Comparison of ENCODE assay signal across 13 cellular contexts in genomic region chr18:9849407-9849961, GRCh38. TPM values are rescaled to one million over a fixed set of nuclear protein-coding genes. Genes with fewer than 3 reads are reported as not detected.
A peak's percentile ranks its signal among the peaks of the same experiment; 100 is the strongest.
DNase-seq lines count a peak whose midpoint lies in the region; ATAC-seq and TF ChIP-seq lines count a peak whose summit lies in the region.
"Had no signal": no experiment of that assay in that cellular context is flagged by ENCODE, and none has a peak within 500 bp of the region (broad histone marks: within the 10 kb centered on the region; RNA-seq: fewer than 3 reads in every experiment).

No MANE protein-coding gene starts in this region.

- H3K9me3 ChIP-seq in A673 (ENCODE audit: low read depth, low read length, poor library complexity, severe bottlenecking) = peaks cover 9% of the 10 kb centered on the region

- no TSS peak for BruUV-seq in A673 (replicated peaks; lab: Mats Ljungman, UMichigan)

- DNase-seq in A673 (ENCODE audit: low spot score) = peak; percentile 95
- DNase-seq in LNCaP clone FGC (ENCODE audit: low read depth) = peak; percentile 67
- DNase-seq in foreskin keratinocyte = peak in 1 of 2 donors; percentile 23
- no peak for DNase-seq in immature natural killer cell
- no peak for DNase-seq in HCEC 1CT
- no peak for DNase-seq in NCI-H446 (lab: John Stamatoyannopoulos, UW)
- DNase-seq in NCI-H2196 (lab: John Stamatoyannopoulos, UW; ENCODE audit: unreplicated experiment) = no peak
- DNase-seq: activated gamma-delta T cell; NCI-H226; stimulated activated naive CD8-positive, alpha-beta T cell treated with anti-CD3 and anti-CD28 coated beads, Interleukin-15, amount 100 ng/mL, for 72 hours had no signal

- H3K36me3 Mint-ChIP-seq in nephron (ENCODE audit: low read depth) (peaks cover 4% of the 10 kb centered on the region), immature natural killer cell (no peaks in the 10 kb centered on the region)

- H3K27ac Mint-ChIP-seq in nephron = peak overlapping the region in 2 of 3 experiments; percentile 18 to 32
- H3K27ac Mint-ChIP-seq in immature natural killer cell = no peak overlapping the region
- H3K27ac Mint-ChIP-seq: stimulated activated naive CD8-positive, alpha-beta T cell treated with anti-CD3 and anti-CD28 coated beads, Interleukin-15, amount 100 ng/mL, for 72 hours; T-helper 2 cell treated with Interferon-gamma antibody and Interleukin-4, amounts not matched to agents 5 μg/mL and 100 μg/mL, for 36 hours had no signal

- no peaks in the 10 kb centered on the region for H3K36me3 ChIP-seq in A673 (ENCODE audit: insufficient read depth, low read length, poor library complexity, severe bottlenecking)

- H3K4me1 ChIP-seq in A673 (ENCODE audit: insufficient read depth, low read length, poor library complexity, severe bottlenecking) (peaks cover 29% of the 10 kb centered on the region), foreskin keratinocyte (peaks cover 35% of the 10 kb centered on the region)

- H3K27ac ChIP-seq in A673 (ENCODE audit: low read depth, low read length, poor library complexity, severe bottlenecking) = peak overlapping the region; percentile 73
- H3K27ac ChIP-seq in foreskin keratinocyte = peak overlapping the region; percentile 38

- CTCF ChIA-PET in A673 (lab: Charles Lee) = no interaction called here

- intact Hi-C loops in A673 (cut with micrococcal nuclease; ENCODE audit: unreplicated experiment) = no loop called here

- H3K4me3 Mint-ChIP-seq in nephron (no peak overlapping the region), immature natural killer cell (no peak overlapping the region)
- H3K4me3 Mint-ChIP-seq: stimulated activated naive CD8-positive, alpha-beta T cell treated with anti-CD3 and anti-CD28 coated beads, Interleukin-15, amount 100 ng/mL, for 72 hours; T-helper 2 cell treated with Interferon-gamma antibody and Interleukin-4, amounts not matched to agents 5 μg/mL and 100 μg/mL, for 36 hours had no signal

- peaks cover 33% of the 10 kb centered on the region for H3K4me1 Mint-ChIP-seq in nephron
- H3K4me1 Mint-ChIP-seq in immature natural killer cell = no peaks in the 10 kb centered on the region

- H3K27me3 Mint-ChIP-seq in nephron (ENCODE audit: low read depth) = peaks cover 3% of the 10 kb centered on the region
- H3K27me3 Mint-ChIP-seq in immature natural killer cell (ENCODE audit: low read depth in 3 of 3) = peaks cover 2 to 17% (median 4%) of the 10 kb centered on the region in 3 donors

- POLR2A ChIA-PET in A673 (lab: Charles Lee; ENCODE audit: low non-redundant PET) = interaction anchor here (0.7 kb wide), 1 partner anchor 64 kb away, joined by 5 read pairs; the partner anchor contains the start of gene VAPA

- H3K4me3 ChIP-seq in A673 (ENCODE audit: low read depth, low read length, poor library complexity, severe bottlenecking) (peak overlapping the region; percentile 1), LNCaP clone FGC (ENCODE audit: low read depth, low read length) (no peak overlapping the region)

- no peaks in the 10 kb centered on the region for H3K27me3 ChIP-seq in A673 (replicated peaks; ENCODE audit: insufficient read depth, low read depth, low read length, poor library complexity)
- H3K27me3 ChIP-seq in foreskin keratinocyte = no peaks in the 10 kb centered on the region

- TF ChIP-seq CTCF in A673 (conservative IDR thresholded peaks at IDR 0.05; ENCODE audit: low read depth, low read length) (no peak), LNCaP clone FGC (IDR thresholded peaks at IDR 0.05; ENCODE audit: control insufficient read depth, extremely low read depth, insufficient read depth) (no peak), foreskin keratinocyte (conservative IDR thresholded peaks at IDR 0.05) (no peak), nephron (IDR thresholded peaks at IDR 0.05; ENCODE audit: unreplicated experiment in 3 of 3) (no peak)

- H3K9me3 Mint-ChIP-seq in nephron = peaks cover 2% of the 10 kb centered on the region
- no peaks in the 10 kb centered on the region for H3K9me3 Mint-ChIP-seq in immature natural killer cell
- H3K9me3 Mint-ChIP-seq: stimulated activated naive CD8-positive, alpha-beta T cell treated with anti-CD3 and anti-CD28 coated beads, Interleukin-15, amount 100 ng/mL, for 72 hours; T-helper 2 cell treated with Interferon-gamma antibody and Interleukin-4, amounts not matched to agents 5 μg/mL and 100 μg/mL, for 36 hours had no signal

- peak; percentile 65 for ATAC-seq in foreskin keratinocyte
- ATAC-seq: stimulated activated naive CD8-positive, alpha-beta T cell treated with anti-CD3 and anti-CD28 coated beads, Interleukin-15, amount 100 ng/mL, for 72 hours had no signal

RNA-seq across cellular contexts. Expression of gene TXNDC2, which starts 36.3 kb away (rescaled TPM):
- total RNA-seq in A673 (2021) (0.13 and 0.42 TPM in 2 replicates), foreskin keratinocyte (not detected in 2 replicates)
- polyA plus RNA-seq in foreskin keratinocyte (0.02 TPM in 1 of 2 replicates, not detected in the other), immature natural killer cell (not detected)
- polyA plus RNA-seq: H1 had no signal

Comparison
In these comparisons a context has a peak if more than half of its experiments do, and no peak if none do; other contexts are left out.
1. DNase-seq: peak in A673 (single experiment) and LNCaP clone FGC (single experiment); none in immature natural killer cell (0 of 3), HCEC 1CT (single experiment), NCI-H446 (0 of 2) and NCI-H2196 (single experiment).
2. H3K27ac Mint-ChIP-seq: peak in nephron (2 of 3); none in immature natural killer cell (0 of 6).